Comparison of ENCODE assay signal across 11 cellular contexts in genomic region chr7:107622429-107622828, GRCh38. TPM values are rescaled to one million over a fixed set of nuclear protein-coding genes. Genes with fewer than 3 reads are reported as not detected.
DNase-seq lines count a peak whose midpoint lies in the region; ATAC-seq and TF ChIP-seq lines count a peak whose summit lies in the region.
"Had no signal": no experiment of that assay in that cellular context is flagged by ENCODE, and none has a peak within 500 bp of the region (broad histone marks: within the 10 kb centered on the region; RNA-seq: fewer than 3 reads in every experiment).

No MANE protein-coding gene starts in this region.

- intact Hi-C loops in upper lobe of right lung (cut with DNase I): no loop called here
- intact Hi-C loops in uterus (cut with DNase I; ENCODE audit: low total_unique reads): no loop called here

- peak; percentile 84 for ATAC-seq in activated naive CD8-positive, alpha-beta T cell treated with anti-CD3 and anti-CD28 coated beads, Interleukin-2, amount 10 ng/mL, durations not matched to agents 7 days and 5 days (ENCODE audit: low read depth)
- peak; percentile 78 for ATAC-seq in gastroesophageal sphincter
- peak; percentile 78 for ATAC-seq in upper lobe of right lung

- H3K36me3 Mint-ChIP-seq in activated naive CD8-positive, alpha-beta T cell treated with anti-CD3 and anti-CD28 coated beads, Interleukin-2, amount 10 ng/mL, durations not matched to agents 7 days and 5 days: peaks cover 12% of the 10 kb centered on the region
- peaks cover 2% of the 10 kb centered on the region for H3K36me3 Mint-ChIP-seq in activated naive CD8-positive, alpha-beta T cell treated with anti-CD3 and anti-CD28 coated beads for 36 hours

- no peak for TF ChIP-seq CTCF in gastroesophageal sphincter (IDR thresholded peaks at IDR 0.05)
- no peak for TF ChIP-seq CTCF in upper lobe of right lung (IDR thresholded peaks at IDR 0.05)
- TF ChIP-seq CTCF in uterus (IDR thresholded peaks at IDR 0.05): no peak

- H3K36me3 ChIP-seq in gastroesophageal sphincter (peaks cover 0 to 31% of the 10 kb centered on the region in 2 donors), upper lobe of right lung (peaks cover 8% of the 10 kb centered on the region), uterus (no peaks in the 10 kb centered on the region)

- peaks cover 5% of the 10 kb centered on the region for H3K9me3 Mint-ChIP-seq in activated naive CD8-positive, alpha-beta T cell treated with anti-CD3 and anti-CD28 coated beads, Interleukin-2, amount 10 ng/mL, durations not matched to agents 7 days and 5 days
- no peaks in the 10 kb centered on the region for H3K9me3 Mint-ChIP-seq in activated naive CD8-positive, alpha-beta T cell treated with anti-CD3 and anti-CD28 coated beads for 36 hours

- H3K27ac ChIP-seq in gastroesophageal sphincter: no peak overlapping the region
- H3K27ac ChIP-seq in upper lobe of right lung: no peak overlapping the region
- H3K27ac ChIP-seq in uterus: peak overlapping the region in 1 of 2 donors; percentile 42

- H3K4me1 ChIP-seq in gastroesophageal sphincter (peaks cover 0 to 4% (median 0%) of the 10 kb centered on the region in 3 donors), upper lobe of right lung (no peaks in the 10 kb centered on the region), uterus (peaks cover 0 to 9% of the 10 kb centered on the region in 2 donors)

- no peak for TF ChIP-seq POLR2A in gastroesophageal sphincter (IDR thresholded peaks at IDR 0.05)
- TF ChIP-seq POLR2A in uterus (IDR thresholded peaks at IDR 0.05): no peak

- DNase-seq in activated naive CD8-positive, alpha-beta T cell treated with anti-CD3 and anti-CD28 coated beads, Interleukin-2, amount 10 ng/mL, durations not matched to agents 7 days and 5 days: no peak
- no peak for DNase-seq in activated naive CD8-positive, alpha-beta T cell treated with anti-CD3 and anti-CD28 coated beads for 36 hours
- DNase-seq in RKO (ENCODE audit: low spot score) (peak; percentile 68), upper lobe of right lung (no peak), NCI-H2107 treated with DMSO at 0.1 percent for 48 hours (lab: John Stamatoyannopoulos, UW; ENCODE audit: unreplicated experiment) (no peak), ureter (ENCODE audit: low spot score) (no peak), uterus (no peak)
- DNase-seq: naive B cell, NCI-H187 had no signal

- no peak for TF ChIP-seq EP300 in gastroesophageal sphincter (IDR thresholded peaks at IDR 0.05)

- H3K4me3 ChIP-seq in gastroesophageal sphincter: no peak overlapping the region
- no peak overlapping the region for H3K4me3 ChIP-seq in upper lobe of right lung
- no peak overlapping the region for H3K4me3 ChIP-seq in uterus
- H3K4me3 ChIP-seq: BLaER1 treated with 17β-estradiol and CSF1 and Interleukin-3, amounts not matched to agents 10 nM and 100 nM had no signal

- 57 to 59% methylated on average over 1 of the region's 1 CpG for WGBS in gastroesophageal sphincter (ENCODE audit: low coverage in 1 of 2), 2 donors

- POLR2A ChIA-PET in activated naive CD8-positive, alpha-beta T cell treated with anti-CD3 and anti-CD28 coated beads, Interleukin-2, amount 10 ng/mL, durations not matched to agents 7 days and 5 days (lab: Charles Lee): no interaction called here

- no peaks in the 10 kb centered on the region for H3K27me3 ChIP-seq in gastroesophageal sphincter
- no peaks in the 10 kb centered on the region for H3K27me3 ChIP-seq in upper lobe of right lung
- H3K27me3 ChIP-seq in uterus: no peaks in the 10 kb centered on the region
- H3K27me3 ChIP-seq: BLaER1 treated with 17β-estradiol and CSF1 and Interleukin-3, amounts not matched to agents 10 nM and 100 nM had no signal

- no peak overlapping the region for H3K27ac Mint-ChIP-seq in activated naive CD8-positive, alpha-beta T cell treated with anti-CD3 and anti-CD28 coated beads, Interleukin-2, amount 10 ng/mL, durations not matched to agents 7 days and 5 days
- H3K27ac Mint-ChIP-seq in activated naive CD8-positive, alpha-beta T cell treated with anti-CD3 and anti-CD28 coated beads for 36 hours: no peak overlapping the region
- H3K27ac Mint-ChIP-seq: naive B cell had no signal

- H3K9me3 ChIP-seq in gastroesophageal sphincter (no peaks in the 10 kb centered on the region), upper lobe of right lung (no peaks in the 10 kb centered on the region), uterus (no peaks in the 10 kb centered on the region)

- H3K27me3 Mint-ChIP-seq in activated naive CD8-positive, alpha-beta T cell treated with anti-CD3 and anti-CD28 coated beads, Interleukin-2, amount 10 ng/mL, durations not matched to agents 7 days and 5 days: no peaks in the 10 kb centered on the region
- no peaks in the 10 kb centered on the region for H3K27me3 Mint-ChIP-seq in activated naive CD8-positive, alpha-beta T cell treated with anti-CD3 and anti-CD28 coated beads for 36 hours
- H3K27me3 Mint-ChIP-seq: naive B cell had no signal

- H3K4me3 Mint-ChIP-seq in activated naive CD8-positive, alpha-beta T cell treated with anti-CD3 and anti-CD28 coated beads, Interleukin-2, amount 10 ng/mL, durations not matched to agents 7 days and 5 days: no peak overlapping the region
- no peak overlapping the region for H3K4me3 Mint-ChIP-seq in activated naive CD8-positive, alpha-beta T cell treated with anti-CD3 and anti-CD28 coated beads for 36 hours
- H3K4me3 Mint-ChIP-seq: naive B cell had no signal

- H3K4me1 Mint-ChIP-seq in activated naive CD8-positive, alpha-beta T cell treated with anti-CD3 and anti-CD28 coated beads, Interleukin-2, amount 10 ng/mL, durations not matched to agents 7 days and 5 days: no peaks in the 10 kb centered on the region
- H3K4me1 Mint-ChIP-seq in activated naive CD8-positive, alpha-beta T cell treated with anti-CD3 and anti-CD28 coated beads for 36 hours: no peaks in the 10 kb centered on the region
- H3K4me1 Mint-ChIP-seq: naive B cell had no signal

RNA-seq across cellular contexts. Expression of gene SLC26A4, which starts 38.2 kb away (rescaled TPM):
- under 1 TPM; 0.17 to 0.97 TPM for total RNA-seq in activated naive CD8-positive, alpha-beta T cell treated with anti-CD3 and anti-CD28 coated beads, Interleukin-2, amount 10 ng/mL, durations not matched to agents 7 days and 5 days
- total RNA-seq in activated naive CD8-positive, alpha-beta T cell treated with anti-CD3 and anti-CD28 coated beads for 36 hours: 1 to 10 TPM in 1 of 2 experiments, under 1 TPM in 1; 0.82 to 1.2 TPM
- total RNA-seq in gastroesophageal sphincter: 1 to 10 TPM in 2 of 4 donors, under 1 TPM in 2; 0.42 to 6.1 (median 1.4) TPM
- 1.0 TPM for total RNA-seq in upper lobe of right lung
- 1.4 TPM for total RNA-seq in ureter
- total RNA-seq in uterus: 1 to 10 TPM in 3 of 4 donors, not detected in 1; 1.2 to 4.4 (median 1.7) TPM

RNA-seq across cellular contexts. Expression of gene BCAP29, which starts 42.4 kb away (rescaled TPM):
- 10 to 100 TPM; 25.2 to 32.6 TPM for total RNA-seq in activated naive CD8-positive, alpha-beta T cell treated with anti-CD3 and anti-CD28 coated beads, Interleukin-2, amount 10 ng/mL, durations not matched to agents 7 days and 5 days
- 10 to 100 TPM; 23.8 to 25.7 TPM for total RNA-seq in activated naive CD8-positive, alpha-beta T cell treated with anti-CD3 and anti-CD28 coated beads for 36 hours
- total RNA-seq in gastroesophageal sphincter (100 to 1,000 TPM; 125 to 199 (median 136) TPM), upper lobe of right lung (78.4 TPM), ureter (66.2 TPM), uterus (100 to 1,000 TPM in 2 of 4 donors, 10 to 100 TPM in 2; 13.6 to 287 (median 110) TPM)

RNA-seq across cellular contexts. Expression of gene DUS4L, which starts 58.7 kb away (rescaled TPM):
- total RNA-seq in activated naive CD8-positive, alpha-beta T cell treated with anti-CD3 and anti-CD28 coated beads, Interleukin-2, amount 10 ng/mL, durations not matched to agents 7 days and 5 days: 10 to 100 TPM; 10.1 to 11.8 TPM
- 10 to 100 TPM; 14.5 to 15.3 TPM for total RNA-seq in activated naive CD8-positive, alpha-beta T cell treated with anti-CD3 and anti-CD28 coated beads for 36 hours
- total RNA-seq in gastroesophageal sphincter (10 to 100 TPM in 1 of 4 donors, 1 to 10 TPM in 3; 4.0 to 14.8 (median 6.7) TPM), upper lobe of right lung (5.2 TPM), ureter (14.8 TPM), uterus (10 to 100 TPM in 1 of 4 donors, 1 to 10 TPM in 2, not detected in 1; 5.4 to 16.8 (median 10.0) TPM)

RNA-seq across cellular contexts. Expression of gene COG5, which starts 58.7 kb away (rescaled TPM):
- total RNA-seq in activated naive CD8-positive, alpha-beta T cell treated with anti-CD3 and anti-CD28 coated beads, Interleukin-2, amount 10 ng/mL, durations not matched to agents 7 days and 5 days: 10 to 100 TPM; 51.0 to 56.2 TPM
- 10 to 100 TPM; 29.6 TPM for total RNA-seq in activated naive CD8-positive, alpha-beta T cell treated with anti-CD3 and anti-CD28 coated beads for 36 hours
- 10 to 100 TPM; 31.6 to 50.4 (median 41.1) TPM for total RNA-seq in gastroesophageal sphincter
- 39.6 TPM for total RNA-seq in upper lobe of right lung
- total RNA-seq in ureter: 63.4 TPM
- 100 to 1,000 TPM in 2 of 4 donors, 10 to 100 TPM in 2; 39.7 to 143 (median 98.3) TPM for total RNA-seq in uterus
